21 cellular contexts compared by ENCODE assay signal in the genomic region with DNA sequence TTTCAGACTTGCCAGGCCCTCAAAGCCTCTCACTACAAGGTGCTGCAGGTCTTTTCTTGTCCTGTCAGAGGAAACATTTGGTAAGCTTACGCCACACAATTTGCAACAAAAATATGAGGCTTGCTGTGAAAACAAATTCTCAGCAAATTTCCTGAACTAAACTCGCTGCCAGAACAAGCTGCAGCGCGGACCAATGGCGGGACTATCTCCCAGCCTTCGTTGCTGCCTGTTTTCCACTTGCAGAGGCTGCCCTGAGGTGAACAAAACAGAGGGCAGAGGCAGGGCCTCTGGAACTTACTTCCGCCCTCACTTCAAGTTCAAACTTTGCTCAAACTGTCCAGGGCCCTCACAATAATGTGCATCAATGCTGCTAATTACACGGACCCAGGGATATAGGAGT. TPM values are rescaled to one million over a fixed set of nuclear protein-coding genes. Genes with fewer than 3 reads are reported as not detected.
DNase-seq lines count a peak whose midpoint lies in the region; ATAC-seq and TF ChIP-seq lines count a peak whose summit lies in the region.
"Had no signal": no experiment of that assay in that cellular context is flagged by ENCODE, and none has a peak within 500 bp of the region (broad histone marks: within the 10 kb centered on the region; RNA-seq: fewer than 3 reads in every experiment).

No MANE protein-coding gene starts in this region.

- peak overlapping the region; percentile 73 for H3K27ac Mint-ChIP-seq in activated CD4-positive, alpha-beta T cell treated with anti-CD3 and anti-CD28 coated beads, Interleukin-2, amount 10 ng/mL, durations not matched to agents 7 days and 5 days
- peak overlapping the region; percentile 74 to 94 for H3K27ac Mint-ChIP-seq in effector memory CD8-positive, alpha-beta T cell

- POLR2A ChIA-PET in activated CD4-positive, alpha-beta T cell treated with anti-CD3 and anti-CD28 coated beads, Interleukin-2, amount 10 ng/mL, durations not matched to agents 7 days and 5 days (lab: Charles Lee) = no interaction called here
- POLR2A ChIA-PET in PC-9 (lab: Charles Lee; ENCODE audit: unreplicated experiment) = no interaction called here

- intact Hi-C loops in PC-9 (cut with micrococcal nuclease; ENCODE audit: unreplicated experiment) = no loop called here

- DNase-seq in activated CD4-positive, alpha-beta T cell treated with anti-CD3 and anti-CD28 coated beads, Interleukin-2, amount 10 ng/mL, durations not matched to agents 7 days and 5 days = no peak
- DNase-seq in activated CD4-positive, alpha-beta T cell treated with anti-CD3 and anti-CD28 coated beads for 48 hours = no peak
- no peak for DNase-seq in PC-9
- no peak for DNase-seq in effector memory CD8-positive, alpha-beta T cell
- no peak for DNase-seq in effector memory CD4-positive, alpha-beta T cell
- no peak for DNase-seq in SIG-M5 treated with dmso at 0.1 percent for 504 hours (lab: John Stamatoyannopoulos, UW; ENCODE audit: unreplicated experiment)
- no peak for DNase-seq in glomerular visceral epithelial cell (ENCODE audit: extremely low spot score)
- DNase-seq: foreskin melanocyte; MV-4-11; NCI-H2081; NCI-H510A treated with DMSO at 0.1 percent for 48 hours; stimulated activated CD4-positive, alpha-beta T cell treated with anti-CD3 and anti-CD28 coated beads, Interleukin-12 subunit alpha, Interleukin-12 subunit beta, amount 100 ng/mL, for 4 hours; stimulated activated naive CD4-positive, alpha-beta T cell; upper lobe of left lung had no signal

- CTCF ChIA-PET in activated CD4-positive, alpha-beta T cell treated with anti-CD3 and anti-CD28 coated beads, Interleukin-2, amount 10 ng/mL, durations not matched to agents 7 days and 5 days (lab: Charles Lee) = no interaction called here
- CTCF ChIA-PET in PC-9 (lab: Charles Lee) = no interaction called here

- no peak for TF ChIP-seq CTCF in PC-9 (conservative IDR thresholded peaks at IDR 0.05)

- H3K36me3 Mint-ChIP-seq in activated CD4-positive, alpha-beta T cell treated with anti-CD3 and anti-CD28 coated beads, Interleukin-2, amount 10 ng/mL, durations not matched to agents 7 days and 5 days (ENCODE audit: low read depth) = peaks cover 36% of the 10 kb centered on the region
- peaks cover 7% of the 10 kb centered on the region for H3K36me3 Mint-ChIP-seq in effector memory CD8-positive, alpha-beta T cell (ENCODE audit: insufficient read depth)

- H3K27me3 ChIP-seq in PC-9 (ENCODE audit: insufficient read depth, low read depth) = no peaks in the 10 kb centered on the region
- no peaks in the 10 kb centered on the region for H3K27me3 ChIP-seq in effector memory CD4-positive, alpha-beta T cell (replicated peaks; ENCODE audit: control insufficient read depth, insufficient read depth, low read length, poor library complexity, severe bottlenecking)
- H3K27me3 ChIP-seq: SJSA1, upper lobe of left lung had no signal

- no peaks in the 10 kb centered on the region for H3K9me3 Mint-ChIP-seq in activated CD4-positive, alpha-beta T cell treated with anti-CD3 and anti-CD28 coated beads, Interleukin-2, amount 10 ng/mL, durations not matched to agents 7 days and 5 days
- H3K9me3 Mint-ChIP-seq in effector memory CD8-positive, alpha-beta T cell = no peaks in the 10 kb centered on the region
- H3K9me3 Mint-ChIP-seq: naive thymus-derived CD8-positive, alpha-beta T cell had no signal

- peaks cover 22% of the 10 kb centered on the region for H4K20me1 ChIP-seq in PC-9 (ENCODE audit: insufficient read depth)

- H3F3A ChIP-seq in PC-9 (ENCODE audit: insufficient read depth, low read depth) = peaks cover 69% of the 10 kb centered on the region

- no peak overlapping the region for H3K4me3 ChIP-seq in PC-9
- no peak overlapping the region for H3K4me3 ChIP-seq in skin epidermis
- H3K4me3 ChIP-seq in effector memory CD4-positive, alpha-beta T cell (ENCODE audit: insufficient read depth, low read depth, low read length, poor library complexity, severe bottlenecking) = no peak overlapping the region
- H3K4me3 ChIP-seq: A549, SJSA1, upper lobe of left lung had no signal

- no peaks in the 10 kb centered on the region for H3K9me3 ChIP-seq in PC-9 (ENCODE audit: insufficient read depth, low read depth)
- H3K9me3 ChIP-seq in effector memory CD4-positive, alpha-beta T cell (ENCODE audit: control insufficient read depth, low read length) = no peaks in the 10 kb centered on the region
- H3K9me3 ChIP-seq: A549, SJSA1, upper lobe of left lung had no signal

- no peak for ATAC-seq in effector memory CD8-positive, alpha-beta T cell (replicated peaks)
- ATAC-seq: A549; naive thymus-derived CD8-positive, alpha-beta T cell had no signal

- H3K4me2 ChIP-seq in PC-9 = no peak overlapping the region
- H3K4me2 ChIP-seq: A549 had no signal

- H3K27me3 Mint-ChIP-seq in activated CD4-positive, alpha-beta T cell treated with anti-CD3 and anti-CD28 coated beads, Interleukin-2, amount 10 ng/mL, durations not matched to agents 7 days and 5 days = no peaks in the 10 kb centered on the region
- H3K27me3 Mint-ChIP-seq in effector memory CD8-positive, alpha-beta T cell = no peaks in the 10 kb centered on the region
- H3K27me3 Mint-ChIP-seq: activated naive CD8-positive, alpha-beta T cell; naive thymus-derived CD8-positive, alpha-beta T cell had no signal

- no peaks in the 10 kb centered on the region for H3K79me2 ChIP-seq in PC-9 (ENCODE audit: low read depth)

- H3K27ac ChIP-seq in PC-9 = no peak overlapping the region
- peak overlapping the region in 17 of 21 experiments; percentile 15 to 86 (median 43) for H3K27ac ChIP-seq in skin epidermis
- H3K27ac ChIP-seq in effector memory CD4-positive, alpha-beta T cell (ENCODE audit: insufficient read depth, low read length, poor library complexity, severe bottlenecking) = no peak overlapping the region
- H3K27ac ChIP-seq: A549, SJSA1 had no signal

- no peaks in the 10 kb centered on the region for H3K9me2 ChIP-seq in PC-9 (ENCODE audit: insufficient read depth)

- peaks cover 16% of the 10 kb centered on the region for H3K36me3 ChIP-seq in PC-9 (ENCODE audit: low read depth)
- H3K36me3 ChIP-seq in effector memory CD4-positive, alpha-beta T cell (ENCODE audit: control insufficient read depth, insufficient read depth, low read length) = no peaks in the 10 kb centered on the region

- H3K4me1 Mint-ChIP-seq in activated CD4-positive, alpha-beta T cell treated with anti-CD3 and anti-CD28 coated beads, Interleukin-2, amount 10 ng/mL, durations not matched to agents 7 days and 5 days = peaks cover 71% of the 10 kb centered on the region
- peaks cover 14 to 39% of the 10 kb centered on the region in 2 donors for H3K4me1 Mint-ChIP-seq in effector memory CD8-positive, alpha-beta T cell (ENCODE audit: low read depth in 2 of 2)

- H2AFZ ChIP-seq in PC-9 = no peak overlapping the region

- no peak overlapping the region for H3K4me3 Mint-ChIP-seq in activated CD4-positive, alpha-beta T cell treated with anti-CD3 and anti-CD28 coated beads, Interleukin-2, amount 10 ng/mL, durations not matched to agents 7 days and 5 days
- H3K4me3 Mint-ChIP-seq in effector memory CD8-positive, alpha-beta T cell = no peak overlapping the region
- H3K4me3 Mint-ChIP-seq: activated naive CD8-positive, alpha-beta T cell; naive thymus-derived CD8-positive, alpha-beta T cell had no signal

- BruUV-seq in PC-9 (replicated peaks; lab: Mats Ljungman, UMichigan) = TSS peak; percentile 10

- H3K4me1 ChIP-seq in PC-9 (replicated peaks; ENCODE audit: insufficient read depth) = 0 out of 2 replicates have a peak, but pooled peaks cover 8% of the 10 kb centered on the region
- H3K4me1 ChIP-seq in effector memory CD4-positive, alpha-beta T cell (ENCODE audit: control insufficient read depth, insufficient read depth, low read length, poor library complexity, severe bottlenecking) = peaks cover 44% of the 10 kb centered on the region

RNA-seq across cellular contexts. Expression of gene UQCC2, which starts 12.4 kb away (rescaled TPM):
- total RNA-seq in activated CD4-positive, alpha-beta T cell treated with anti-CD3 and anti-CD28 coated beads, Interleukin-2, amount 10 ng/mL, durations not matched to agents 7 days and 5 days = 10 to 100 TPM; 77.6 to 80.0 TPM
- 71.2 and 72.9 TPM in 2 replicates for total RNA-seq in PC-9 (2021)

RNA-seq across cellular contexts. Expression of gene IP6K3, which starts 47.6 kb away (rescaled TPM):
- not detected for total RNA-seq in activated CD4-positive, alpha-beta T cell treated with anti-CD3 and anti-CD28 coated beads, Interleukin-2, amount 10 ng/mL, durations not matched to agents 7 days and 5 days
- total RNA-seq in PC-9 (2021) = not detected in 2 replicates
- total RNA-seq: activated CD8-positive, alpha-beta memory T cell treated with anti-CD3 and anti-CD28 coated beads for 36 hours; naive thymus-derived CD8-positive, alpha-beta T cell; OCI-LY7 had no signal

Comparison
In these comparisons a context has a peak if more than half of its experiments do, and no peak if none do; other contexts are left out.
1. H3K27ac ChIP-seq: peak in skin epidermis (17 of 21); none in PC-9 (single experiment) and effector memory CD4-positive, alpha-beta T cell (single experiment).